In the genomic region with DNA sequence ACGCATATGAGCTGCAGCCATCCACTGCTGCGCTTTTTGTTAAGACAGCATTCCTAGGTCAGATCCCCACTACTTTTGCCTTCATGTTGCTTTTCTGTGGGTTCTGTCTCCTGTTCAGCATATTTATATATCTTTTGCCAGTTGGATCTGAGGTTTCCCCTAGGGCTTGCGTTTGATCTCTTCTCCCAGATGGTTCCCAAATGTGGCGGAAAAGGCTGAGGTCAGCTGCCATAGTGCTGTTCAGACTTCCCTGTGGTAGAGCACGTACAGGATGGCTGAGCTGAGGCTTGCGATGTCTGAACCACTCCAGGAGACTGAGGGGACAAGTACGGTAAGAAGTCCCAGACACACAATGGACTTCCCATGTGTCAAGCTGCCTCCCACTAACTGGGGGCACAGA, we compare ENCODE assay signal across 27 cellular contexts. TPM values are rescaled to one million over a fixed set of nuclear protein-coding genes. Genes with fewer than 3 reads are reported as not detected.
DNase-seq lines count a peak whose midpoint lies in the region; ATAC-seq and TF ChIP-seq lines count a peak whose summit lies in the region.
"Had no signal": no experiment of that assay in that cellular context is flagged by ENCODE, and none has a peak within 500 bp of the region (broad histone marks: within the 10 kb centered on the region; RNA-seq: fewer than 3 reads in every experiment).

No MANE protein-coding gene starts in this region.

- H3K4me3 ChIP-seq in breast epithelium (no peak overlapping the region), mammary epithelial cell (replicated peaks in 1 of 3; ENCODE audit: insufficient read depth in 1 of 3, low read depth in 2 of 3, low read length in 3 of 3) (no peak overlapping the region), hepatocyte (no peak overlapping the region), ovary (no peak overlapping the region), urinary bladder (ENCODE audit: low read depth, low read length) (no peak overlapping the region)
- H3K4me3 ChIP-seq: left lung had no signal

- H3K27me3 ChIP-seq in breast epithelium (no peaks in the 10 kb centered on the region), mammary epithelial cell (ENCODE audit: insufficient read depth, low read length) (no peaks in the 10 kb centered on the region), hepatocyte (no peaks in the 10 kb centered on the region), ovary (no peaks in the 10 kb centered on the region)

- no peaks in the 10 kb centered on the region for H3K4me1 ChIP-seq in breast epithelium
- H3K4me1 ChIP-seq in mammary epithelial cell (ENCODE audit: insufficient read depth, low read length): no peaks in the 10 kb centered on the region
- H3K4me1 ChIP-seq in hepatocyte (ENCODE audit: insufficient read depth): peaks cover 45% of the 10 kb centered on the region
- H3K4me1 ChIP-seq in ovary (ENCODE audit: insufficient read depth): peaks cover 16% of the 10 kb centered on the region
- no peaks in the 10 kb centered on the region for H3K4me1 ChIP-seq in urinary bladder (ENCODE audit: insufficient read depth)

- TF ChIP-seq POLR2A in breast epithelium (IDR thresholded peaks at IDR 0.05) (no peak), ovary (IDR thresholded peaks at IDR 0.05) (no peak)

- H3K36me3 ChIP-seq in breast epithelium (no peaks in the 10 kb centered on the region), mammary epithelial cell (ENCODE audit: insufficient read depth, low read length) (no peaks in the 10 kb centered on the region), hepatocyte (replicated peaks; ENCODE audit: insufficient read depth, low read depth) (no peaks in the 10 kb centered on the region), ovary (no peaks in the 10 kb centered on the region), urinary bladder (ENCODE audit: insufficient read depth) (no peaks in the 10 kb centered on the region)
- H3K36me3 ChIP-seq: left lung had no signal

- intact Hi-C loops in breast epithelium (cut with DNase I; ENCODE audit: low total_unique reads) (no loop called here), mammary epithelial cell (cut with micrococcal nuclease) (no loop called here), ovary (cut with DNase I) (loop anchor here in 1 of 4 donors (5.0 to 10.0 kb wide), 2 partner anchors 39 to 73 kb away; partner anchors contain the start of genes COL6A1 and COL6A2)

- no peak for TF ChIP-seq CTCF in breast epithelium (IDR thresholded peaks at IDR 0.05)
- no peak for TF ChIP-seq CTCF in mammary epithelial cell (conservative IDR thresholded peaks at IDR 0.05 in 1 of 2, IDR thresholded peaks at IDR 0.05 in 1 of 2; ENCODE audit: extremely low read depth in 1 of 2, insufficient read depth in 1 of 2, low read depth in 1 of 2, low read length in 2 of 2)
- no peak for TF ChIP-seq CTCF in hepatocyte (IDR thresholded peaks at IDR 0.05; ENCODE audit: poor library complexity)
- no peak for TF ChIP-seq CTCF in ovary (IDR thresholded peaks at IDR 0.05)

- H3K9me3 ChIP-seq in breast epithelium (no peaks in the 10 kb centered on the region), mammary epithelial cell (replicated peaks; ENCODE audit: insufficient read depth, low read length) (no peaks in the 10 kb centered on the region), hepatocyte (ENCODE audit: low read depth) (no peaks in the 10 kb centered on the region), ovary (no peaks in the 10 kb centered on the region)
- H3K9me3 ChIP-seq: left lung had no signal

- no peak overlapping the region for H3K4me2 ChIP-seq in mammary epithelial cell (ENCODE audit: insufficient read depth, low read depth, low read length)
- no peak overlapping the region for H3K4me2 ChIP-seq in hepatocyte

- H3K79me2 ChIP-seq in mammary epithelial cell (ENCODE audit: insufficient read depth, low read length): no peaks in the 10 kb centered on the region
- H3K79me2 ChIP-seq in hepatocyte: no peaks in the 10 kb centered on the region

- H3K9me2 ChIP-seq in hepatocyte (replicated peaks; ENCODE audit: insufficient read depth): no peaks in the 10 kb centered on the region

- no peak for TF ChIP-seq EP300 in ovary (IDR thresholded peaks at IDR 0.05)

- no peaks in the 10 kb centered on the region for H4K20me1 ChIP-seq in mammary epithelial cell (ENCODE audit: insufficient read depth, low read length)
- H4K20me1 ChIP-seq in hepatocyte (ENCODE audit: insufficient read depth, poor library complexity, severe bottlenecking): no peaks in the 10 kb centered on the region

- WGBS in mammary epithelial cell (ENCODE audit: low coverage, missing lambda C conversion rate): 85% methylated on average over 7 of the region's 7 CpGs
- 84% methylated on average over 7 of the region's 7 CpGs for WGBS in hepatocyte (ENCODE audit: low lambda C conversion rate, missing lambda C conversion rate)
- WGBS in ovary, 3 donors: 52 to 79% (median 64%) methylated on average over 7 of the region's 7 CpGs
- 67% methylated on average over 7 of the region's 7 CpGs for WGBS in urinary bladder

- in situ Hi-C loops in mammary epithelial cell (cut with MboI; ENCODE audit: low sequenced_read_pairs in 2 of 2): no loop called here

- no TSS peak for BruUV-seq in mammary epithelial cell (replicated peaks; lab: Mats Ljungman, UMichigan)

- no peak for ATAC-seq in HG03571 (IDR thresholded peaks at IDR 0.05; ENCODE audit: unreplicated experiment)
- ATAC-seq: CD8-positive, alpha-beta T cell; left lung had no signal

- CTCF ChIA-PET in mammary epithelial cell (lab: Charles Lee; ENCODE audit: low non-redundant PET): no interaction called here

- H3K27ac ChIP-seq in breast epithelium (peak overlapping the region; percentile 7 to 27), mammary epithelial cell (ENCODE audit: insufficient read depth, low read depth, low read length) (no peak overlapping the region), hepatocyte (peak overlapping the region; percentile 85), ovary (peak overlapping the region; percentile 1 to 44), urinary bladder (ENCODE audit: low read depth) (peak overlapping the region; percentile 40)
- H3K27ac ChIP-seq: epithelial cell of prostate, left lung had no signal

- no peak overlapping the region for H2AFZ ChIP-seq in mammary epithelial cell (ENCODE audit: low read depth, low read length)
- H2AFZ ChIP-seq in hepatocyte: no peak overlapping the region

- DNase-seq in breast epithelium (ENCODE audit: low spot score in 2 of 2) (no peak), mammary epithelial cell (no peak), hepatocyte (ENCODE audit: low spot score) (no peak), ovary (peak in 1 of 5 donors; percentile 23), DMS153 treated with DMSO at 0.1 percent for 48 hours (lab: John Stamatoyannopoulos, UW; ENCODE audit: unreplicated experiment) (no peak)
- DNase-seq in stimulated activated CD4-positive, alpha-beta T cell treated with anti-CD3 and anti-CD28 coated beads, Interleukin-15, amount 100 ng/mL, for 24 hours: no peak
- DNase-seq: activated CD4-positive, alpha-beta T cell treated with anti-CD3 and anti-CD28 coated beads, Interleukin-2, amount 50 U/mL, for 48 hours; activated CD4-positive, CD25-positive, alpha-beta regulatory T cell; activated CD8-positive, alpha-beta memory T cell treated with anti-CD3 and anti-CD28 coated beads, Interleukin-2, amount 50 U/mL, for 4 hours; activated naive CD8-positive, alpha-beta T cell treated with anti-CD3 and anti-CD28 coated beads for 36 hours; AML-193; CD8-positive, alpha-beta T cell; GDM1; hypothalamus; left lung; NCI-H1105; NCI-H2029; NCI-H2227 treated with DMSO at 0.1 percent for 48 hours; NCI-H774; SIG-M5; SW 1271; T1000 had no signal

- dilution Hi-C loops in mammary epithelial cell (cut with HindIII; ENCODE audit: low sequenced_read_pairs): loop anchor here (5.0 kb wide), 3 partner anchors 41 to 106 kb away; no protein-coding TSS in a partner anchor

- no peak overlapping the region for H3K9ac ChIP-seq in mammary epithelial cell (ENCODE audit: insufficient read depth, low read length)

RNA-seq across cellular contexts. Expression of gene COL6A1, which starts 39.8 kb away (rescaled TPM):
- total RNA-seq in breast epithelium: 100 to 1,000 TPM; 137 to 527 (median 201) TPM
- 100 to 1,000 TPM in 1 of 2 donors, 1 to 10 TPM in 1; 9.1 to 156 TPM for total RNA-seq in mammary epithelial cell
- 12.0 TPM for polyA plus RNA-seq in mammary epithelial cell
- polyA minus RNA-seq in mammary epithelial cell: 4.4 TPM
- 193 and 296 TPM in 2 replicates for total RNA-seq in hepatocyte
- 592 and 616 TPM in 2 replicates for polyA plus RNA-seq in hepatocyte
- total RNA-seq in ovary: 100 to 1,000 TPM; 389 to 779 (median 731) TPM
- 100 to 1,000 TPM; 112 to 905 TPM for polyA plus RNA-seq in ovary
- total RNA-seq in urinary bladder: 678 TPM
- polyA plus RNA-seq in urinary bladder: 1,050 TPM
- total RNA-seq: OCI-LY7 had no signal
- polyA plus RNA-seq: IgD-negative memory B cell had no signal
